Comparison of ENCODE assay signal across 19 cellular contexts in the genomic region with DNA sequence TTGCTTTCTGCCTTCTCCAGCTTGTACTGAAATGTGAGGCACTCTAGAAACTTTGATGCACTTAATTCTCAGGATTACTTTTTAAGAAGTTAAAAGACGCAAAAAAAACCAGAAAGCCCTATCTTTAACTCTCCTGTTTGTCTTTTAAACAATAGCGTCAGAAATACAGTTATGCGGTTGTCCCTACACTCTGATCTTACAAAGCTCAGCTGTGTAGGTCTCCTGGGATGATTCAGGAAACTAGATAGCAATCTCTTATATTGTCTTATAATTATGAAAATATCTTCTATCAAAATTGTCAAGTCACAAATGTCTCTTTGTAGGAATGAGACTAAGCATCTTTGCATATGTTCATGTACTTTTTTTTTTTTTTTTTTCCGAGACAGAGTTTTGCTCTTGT. TPM values are rescaled to one million over a fixed set of nuclear protein-coding genes. Genes with fewer than 3 reads are reported as not detected.
DNase-seq lines count a peak whose midpoint lies in the region; ATAC-seq and TF ChIP-seq lines count a peak whose summit lies in the region.
"Had no signal": no experiment of that assay in that cellular context is flagged by ENCODE, and none has a peak within 500 bp of the region (broad histone marks: within the 10 kb centered on the region; RNA-seq: fewer than 3 reads in every experiment).

No MANE protein-coding gene starts in this region.

- intact Hi-C loops in OCI-LY7 (cut with micrococcal nuclease; ENCODE audit: unreplicated experiment), result no loop called here
- intact Hi-C loops in naive thymus-derived CD4-positive, alpha-beta T cell (cut with micrococcal nuclease), result no loop called here

- H3K36me3 Mint-ChIP-seq in activated naive CD8-positive, alpha-beta T cell, result peaks cover 5% of the 10 kb centered on the region
- peaks cover 3% of the 10 kb centered on the region for H3K36me3 Mint-ChIP-seq in activated naive CD8-positive, alpha-beta T cell treated with anti-CD3 and anti-CD28 coated beads, Interleukin-2, amount 50 U/mL, for 24 hours (ENCODE audit: low read depth)
- peaks cover under 1 to 11% (median 3%) of the 10 kb centered on the region in 5 donors for H3K36me3 Mint-ChIP-seq in naive thymus-derived CD4-positive, alpha-beta T cell

- H3K4me1 ChIP-seq in OCI-LY7 (ENCODE audit: insufficient read depth, low read length, poor library complexity, severe bottlenecking), result peaks cover 16% of the 10 kb centered on the region
- H3K4me1 ChIP-seq in naive thymus-derived CD4-positive, alpha-beta T cell (ENCODE audit: control insufficient read depth in 2 of 2, insufficient read depth in 2 of 2, low read length in 2 of 2), result peaks cover under 1 to 6% of the 10 kb centered on the region in 2 donors
- H3K4me1 ChIP-seq: HAP-1 had no signal

- H3K9me3 Mint-ChIP-seq in activated naive CD8-positive, alpha-beta T cell (ENCODE audit: low read depth), result no peaks in the 10 kb centered on the region
- no peaks in the 10 kb centered on the region for H3K9me3 Mint-ChIP-seq in activated naive CD8-positive, alpha-beta T cell treated with anti-CD3 and anti-CD28 coated beads, Interleukin-2, amount 50 U/mL, for 24 hours
- no peaks in the 10 kb centered on the region for H3K9me3 Mint-ChIP-seq in naive thymus-derived CD4-positive, alpha-beta T cell
- H3K9me3 Mint-ChIP-seq: IgD-negative memory B cell had no signal

- peak overlapping the region; percentile 64 for H3K27ac Mint-ChIP-seq in activated naive CD8-positive, alpha-beta T cell
- H3K27ac Mint-ChIP-seq in activated naive CD8-positive, alpha-beta T cell treated with anti-CD3 and anti-CD28 coated beads, Interleukin-2, amount 50 U/mL, for 24 hours, result no peak overlapping the region
- peak overlapping the region in 8 of 9 donors; percentile 63 to 86 (median 80) for H3K27ac Mint-ChIP-seq in naive thymus-derived CD4-positive, alpha-beta T cell
- H3K27ac Mint-ChIP-seq: B cell had no signal

- H3K9me3 ChIP-seq in OCI-LY7 (ENCODE audit: low read length), result no peaks in the 10 kb centered on the region
- no peaks in the 10 kb centered on the region for H3K9me3 ChIP-seq in naive thymus-derived CD4-positive, alpha-beta T cell (ENCODE audit: control insufficient read depth in 2 of 3, low read length in 3 of 3)
- H3K9me3 ChIP-seq: HAP-1, MG63, Peyer's patch had no signal

- POLR2A ChIA-PET in OCI-LY7 (lab: Charles Lee), result interaction anchor here (0.7 to 1.5 kb wide), 8 partner anchors 11 to 33 kb away, joined by 3 to 9 read pairs (median 4); no protein-coding TSS in a partner anchor
- POLR2A ChIA-PET in naive thymus-derived CD4-positive, alpha-beta T cell (lab: Charles Lee), result interaction anchor here (0.8 to 21.4 kb wide), 5 partner anchors 8 to 269 kb away, joined by 4 to 929 read pairs (median 14); a partner anchor contains a TSS

- DNase-seq in NCI-H526 (lab: John Stamatoyannopoulos, UW), result peak; percentile 10 to 19
- no peak for DNase-seq in NCI-H526 treated with DMSO at 0.1 percent for 48 hours (lab: John Stamatoyannopoulos, UW)
- DNase-seq in activated naive CD8-positive, alpha-beta T cell treated with anti-CD3 and anti-CD28 coated beads, Interleukin-2, amount 50 U/mL, for 24 hours, result no peak
- peak; percentile 13 for DNase-seq in OCI-LY7 (ENCODE audit: low spot score)
- peak in 7 of 9 donors; percentile 27 to 63 (median 56) for DNase-seq in naive thymus-derived CD4-positive, alpha-beta T cell
- no peak for DNase-seq in GOT3 (lab: John Stamatoyannopoulos, UW)
- DNase-seq in activated CD4-positive, CD25-positive, alpha-beta regulatory T cell treated with anti-CD3 and anti-CD28 coated beads, Interleukin-2, amount 50 U/mL, for 72 hours, result no peak
- DNase-seq: 8988T, DMS79 treated with DMSO at 0.1 percent for 48 hours, Kasumi-1, MG63, NCI-H1092, NCI-H1436 treated with DMSO at 0.1 percent for 48 hours, NCI-H2029, Peyer's patch had no signal

- no peak for TF ChIP-seq CTCF in OCI-LY7 (conservative IDR thresholded peaks at IDR 0.05; ENCODE audit: low read length)

- no peaks in the 10 kb centered on the region for H3K9me2 ChIP-seq in OCI-LY7 (ENCODE audit: insufficient read depth, low read length)

- H3K27me3 ChIP-seq in naive thymus-derived CD4-positive, alpha-beta T cell (ENCODE audit: control insufficient read depth in 2 of 2, insufficient read depth in 2 of 2, low read length in 2 of 2), result no peaks in the 10 kb centered on the region
- H3K27me3 ChIP-seq: MG63, Peyer's patch had no signal

- no peaks in the 10 kb centered on the region for H4K20me1 ChIP-seq in OCI-LY7 (ENCODE audit: insufficient read depth, low read length)

- H3K4me1 Mint-ChIP-seq in activated naive CD8-positive, alpha-beta T cell (ENCODE audit: low read depth), result peaks cover 29% of the 10 kb centered on the region
- H3K4me1 Mint-ChIP-seq in activated naive CD8-positive, alpha-beta T cell treated with anti-CD3 and anti-CD28 coated beads, Interleukin-2, amount 50 U/mL, for 24 hours, result peaks cover 18% of the 10 kb centered on the region
- H3K4me1 Mint-ChIP-seq in naive thymus-derived CD4-positive, alpha-beta T cell, result peaks cover 11 to 68% (median 52%) of the 10 kb centered on the region in 7 donors

- no peak overlapping the region for H3K27ac ChIP-seq in OCI-LY7 (ENCODE audit: low read depth, low read length, poor library complexity, severe bottlenecking)
- peak overlapping the region; percentile 60 for H3K27ac ChIP-seq in naive thymus-derived CD4-positive, alpha-beta T cell (ENCODE audit: low read depth, low read length)
- H3K27ac ChIP-seq: Peyer's patch had no signal

- H3K4me2 ChIP-seq in OCI-LY7 (ENCODE audit: low read length), result no peak overlapping the region

- no peak for ATAC-seq in activated naive CD8-positive, alpha-beta T cell treated with anti-CD3 and anti-CD28 coated beads, Interleukin-2, amount 50 U/mL, for 24 hours
- ATAC-seq in naive thymus-derived CD4-positive, alpha-beta T cell, result peak; percentile 79

- no peak overlapping the region for H2AFZ ChIP-seq in OCI-LY7 (ENCODE audit: low read length)

- CTCF ChIA-PET in OCI-LY7 (lab: Charles Lee; ENCODE audit: unreplicated experiment), result interaction anchor here (1.3 kb wide), 1 partner anchor 26 kb away, joined by 3 read pairs; no protein-coding TSS in a partner anchor
- CTCF ChIA-PET in naive thymus-derived CD4-positive, alpha-beta T cell (lab: Charles Lee), result interaction anchor here (1.3 to 1.6 kb wide), 2 partner anchors 12 to 26 kb away, joined by 3 to 7 read pairs; no protein-coding TSS in a partner anchor

- no peaks in the 10 kb centered on the region for H3K27me3 Mint-ChIP-seq in activated naive CD8-positive, alpha-beta T cell
- H3K27me3 Mint-ChIP-seq in activated naive CD8-positive, alpha-beta T cell treated with anti-CD3 and anti-CD28 coated beads, Interleukin-2, amount 50 U/mL, for 24 hours, result no peaks in the 10 kb centered on the region
- no peaks in the 10 kb centered on the region for H3K27me3 Mint-ChIP-seq in naive thymus-derived CD4-positive, alpha-beta T cell
- H3K27me3 Mint-ChIP-seq: B cell, IgD-negative memory B cell had no signal

- H3K36me3 ChIP-seq in OCI-LY7 (ENCODE audit: insufficient read depth, low read length), result no peaks in the 10 kb centered on the region
- H3K36me3 ChIP-seq in naive thymus-derived CD4-positive, alpha-beta T cell (ENCODE audit: control insufficient read depth in 2 of 3, insufficient read depth in 3 of 3, low read length in 3 of 3), result no peaks in the 10 kb centered on the region
- H3K36me3 ChIP-seq: HAP-1, MG63, Peyer's patch had no signal

- no peak overlapping the region for H3K4me3 Mint-ChIP-seq in activated naive CD8-positive, alpha-beta T cell
- no peak overlapping the region for H3K4me3 Mint-ChIP-seq in activated naive CD8-positive, alpha-beta T cell treated with anti-CD3 and anti-CD28 coated beads, Interleukin-2, amount 50 U/mL, for 24 hours
- H3K4me3 Mint-ChIP-seq in naive thymus-derived CD4-positive, alpha-beta T cell, result peak overlapping the region in 7 of 10 donors; percentile 13 to 67 (median 49)
- H3K4me3 Mint-ChIP-seq: B cell, IgD-negative memory B cell had no signal

- no peak overlapping the region for H3K4me3 ChIP-seq in OCI-LY7 (ENCODE audit: low read depth, low read length, poor library complexity, severe bottlenecking)
- H3K4me3 ChIP-seq in naive thymus-derived CD4-positive, alpha-beta T cell (ENCODE audit: low read length), result no peak overlapping the region
- H3K4me3 ChIP-seq: HAP-1, MG63, Peyer's patch had no signal

- BruUV-seq in OCI-LY7 (replicated peaks; lab: Mats Ljungman, UMichigan), result no TSS peak

- no peaks in the 10 kb centered on the region for H3K79me2 ChIP-seq in OCI-LY7 (ENCODE audit: insufficient read depth, low read depth, low read length)

RNA-seq across cellular contexts. Expression of a gene that starts 26.9 kb away (rescaled TPM):
- 13.0 and 22.9 TPM in 2 replicates for total RNA-seq in OCI-LY7 (2014; rRNA removed; shearing (Covaris generic))
- 47.8 and 57.2 TPM in 2 replicates for total RNA-seq in OCI-LY7 (2022)
- 100 to 1,000 TPM in 4 of 5 experiments, 10 to 100 TPM in 1; 68.5 to 247 (median 183) TPM for total RNA-seq in naive thymus-derived CD4-positive, alpha-beta T cell
- 100 to 1,000 TPM; 171 to 179 TPM for polyA plus RNA-seq in naive thymus-derived CD4-positive, alpha-beta T cell

Comparison
In these comparisons a context has a peak if more than half of its experiments do, and no peak if none do; other contexts are left out.
1. DNase-seq: peak in NCI-H526 (2 of 2), OCI-LY7 (single experiment) and naive thymus-derived CD4-positive, alpha-beta T cell (7 of 9); none in NCI-H526 treated with DMSO at 0.1 percent for 48 hours (single experiment), activated naive CD8-positive, alpha-beta T cell treated with anti-CD3 and anti-CD28 coated beads, Interleukin-2, amount 50 U/mL, for 24 hours (single experiment), GOT3 (single experiment) and activated CD4-positive, CD25-positive, alpha-beta regulatory T cell treated with anti-CD3 and anti-CD28 coated beads, Interleukin-2, amount 50 U/mL, for 72 hours (single experiment).
2. H3K4me3 Mint-ChIP-seq: peak in naive thymus-derived CD4-positive, alpha-beta T cell (7 of 10); none in activated naive CD8-positive, alpha-beta T cell (single experiment) and activated naive CD8-positive, alpha-beta T cell treated with anti-CD3 and anti-CD28 coated beads, Interleukin-2, amount 50 U/mL, for 24 hours (single experiment).